Comparison of ENCODE assay signal across 2 cellular contexts in the genomic region with DNA sequence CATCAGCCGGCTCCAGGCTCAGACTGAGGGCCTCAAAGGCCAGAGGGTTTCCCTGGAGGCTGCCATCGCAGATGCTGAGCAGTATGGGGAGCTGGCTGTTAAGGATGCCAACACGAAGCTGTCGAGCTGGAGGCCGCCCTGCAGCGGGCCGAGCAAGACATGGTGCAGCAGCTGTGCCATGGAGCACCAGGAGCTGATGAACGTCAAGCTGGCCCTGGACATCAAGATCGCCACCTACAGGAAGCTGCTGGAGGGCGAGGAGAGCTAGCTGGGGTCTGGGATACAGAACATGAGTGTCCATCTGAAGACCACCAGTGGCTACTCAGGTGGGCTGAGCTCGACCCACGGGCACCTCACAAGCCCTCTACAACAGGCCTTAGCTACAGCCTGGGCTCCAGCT.
TF ChIP-seq lines count a peak whose summit lies in the region.

No MANE protein-coding gene starts in this region.

TF ChIP-seq in IMR-90, 13 proteins besides CTCF, POLR2A, EP300 and RAD21:
- no peak for TF ChIP-seq NFE2L2 (IDR thresholded peaks at IDR 0.05; ENCODE audit: low read depth, low read length)
- TF ChIP-seq RFX5 (IDR thresholded peaks at IDR 0.05; ENCODE audit: low read depth, low read length) = no peak
- no peak for TF ChIP-seq MAZ (IDR thresholded peaks at IDR 0.05; ENCODE audit: borderline replicate concordance, low read depth, low read length)
- TF ChIP-seq SMC3 (IDR thresholded peaks at IDR 0.05; ENCODE audit: low read depth, low read length) = no peak
- TF ChIP-seq, protein P1, sequence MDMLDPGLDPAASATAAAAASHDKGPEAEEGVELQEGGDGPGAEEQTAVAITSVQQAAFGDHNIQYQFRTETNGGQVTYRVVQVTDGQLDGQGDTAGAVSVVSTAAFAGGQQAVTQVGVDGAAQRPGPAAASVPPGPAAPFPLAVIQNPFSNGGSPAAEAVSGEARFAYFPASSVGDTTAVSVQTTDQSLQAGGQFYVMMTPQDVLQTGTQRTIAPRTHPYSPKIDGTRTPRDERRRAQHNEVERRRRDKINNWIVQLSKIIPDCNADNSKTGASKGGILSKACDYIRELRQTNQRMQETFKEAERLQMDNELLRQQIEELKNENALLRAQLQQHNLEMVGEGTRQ (IDR thresholded peaks at IDR 0.05; ENCODE audit: low read depth, low read length) = no peak
- no peak for TF ChIP-seq FOS (IDR thresholded peaks at IDR 0.05; ENCODE audit: low read depth, low read length)
- TF ChIP-seq CHD1 (IDR thresholded peaks at IDR 0.05; ENCODE audit: low read depth, low read length) = no peak
- TF ChIP-seq CEBPB (IDR thresholded peaks at IDR 0.05; ENCODE audit: low read depth, low read length) = no peak
- no peak for TF ChIP-seq RCOR1 (IDR thresholded peaks at IDR 0.05; ENCODE audit: insufficient replicate concordance, low read length)
- TF ChIP-seq, protein P2, sequence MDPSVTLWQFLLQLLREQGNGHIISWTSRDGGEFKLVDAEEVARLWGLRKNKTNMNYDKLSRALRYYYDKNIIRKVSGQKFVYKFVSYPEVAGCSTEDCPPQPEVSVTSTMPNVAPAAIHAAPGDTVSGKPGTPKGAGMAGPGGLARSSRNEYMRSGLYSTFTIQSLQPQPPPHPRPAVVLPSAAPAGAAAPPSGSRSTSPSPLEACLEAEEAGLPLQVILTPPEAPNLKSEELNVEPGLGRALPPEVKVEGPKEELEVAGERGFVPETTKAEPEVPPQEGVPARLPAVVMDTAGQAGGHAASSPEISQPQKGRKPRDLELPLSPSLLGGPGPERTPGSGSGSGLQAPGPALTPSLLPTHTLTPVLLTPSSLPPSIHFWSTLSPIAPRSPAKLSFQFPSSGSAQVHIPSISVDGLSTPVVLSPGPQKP (IDR thresholded peaks at IDR 0.05; ENCODE audit: borderline replicate concordance, low read depth, low read length) = no peak
- TF ChIP-seq MAFK (IDR thresholded peaks at IDR 0.05; ENCODE audit: low read depth, low read length) = no peak
- no peak for TF ChIP-seq BHLHE40 (IDR thresholded peaks at IDR 0.05; ENCODE audit: low read depth, low read length)
- no peak for TF ChIP-seq MXI1 (IDR thresholded peaks at IDR 0.05; ENCODE audit: borderline replicate concordance, low read depth, low read length)
TF ChIP-seq in IMR-90: peak in this region for 0.

TF ChIP-seq in H1, 55 proteins besides CTCF, POLR2A, EP300 and RAD21:
- TF ChIP-seq EZH2 (IDR thresholded peaks at IDR 0.05; ENCODE audit: low read depth, low read length, severe bottlenecking) = no peak
- no peak for TF ChIP-seq ASH2L (IDR thresholded peaks at IDR 0.05; ENCODE audit: low read length)
- TF ChIP-seq RFX5 (IDR thresholded peaks at IDR 0.05; ENCODE audit: borderline replicate concordance, low read depth, low read length) = no peak
TF ChIP-seq in H1: peak in this region for 0.
